ENCODE assay signal across 17 cellular contexts in the genomic region with DNA sequence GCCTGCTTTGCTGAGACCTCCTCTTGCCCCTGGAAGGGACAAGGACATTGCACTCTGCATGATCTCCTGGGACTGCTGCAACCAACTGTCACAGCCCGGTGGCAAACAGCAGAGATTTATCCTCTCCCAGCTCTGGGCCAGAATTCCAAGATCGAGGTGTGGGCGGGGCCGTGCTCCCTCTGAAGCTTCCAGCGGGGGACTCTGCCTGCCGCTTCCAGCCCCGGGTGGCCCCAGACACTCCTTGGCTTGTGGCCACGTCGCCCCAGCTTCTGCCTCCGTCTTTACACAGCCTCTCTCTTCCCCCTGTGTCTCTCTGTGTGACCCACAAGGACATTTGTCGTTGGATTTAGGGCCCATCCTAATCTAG.
A peak's percentile ranks its signal among the peaks of the same experiment; 100 is the strongest.
DNase-seq lines count a peak whose midpoint lies in the region; ATAC-seq and TF ChIP-seq lines count a peak whose summit lies in the region.
"Had no signal": no experiment of that assay in that cellular context is flagged by ENCODE, and none has a peak within 500 bp of the region (broad histone marks: within the 10 kb centered on the region; RNA-seq: fewer than 3 reads in every experiment).

No MANE protein-coding gene starts in this region.

- H3K4me1 ChIP-seq in HEK293 (ENCODE audit: control insufficient read depth, insufficient read depth, low read length) (peaks cover 5% of the 10 kb centered on the region; the same call in 1 of the 2 replicates), right cardiac atrium (ENCODE audit: control insufficient read depth, insufficient read depth, low read length) (peaks cover 5% of the 10 kb centered on the region)

- no peak overlapping the region for H3K4me3 Mint-ChIP-seq in stimulated activated effector memory CD8-positive, alpha-beta T cell treated with anti-CD3 and anti-CD28 coated beads, Interleukin-12 subunit alpha, Interleukin-12 subunit beta, amount 100 ng/mL, for 72 hours
- H3K4me3 Mint-ChIP-seq: activated CD4-positive, alpha-beta T cell treated with anti-CD3 and anti-CD28 coated beads, Interleukin-2, amount 10 ng/mL, durations not matched to agents 24 days and 14 days; stimulated activated naive CD8-positive, alpha-beta T cell treated with anti-CD3 and anti-CD28 coated beads, Interleukin-15, amount 100 ng/mL, for 72 hours had no signal

- H3K27me3 ChIP-seq in right cardiac atrium (ENCODE audit: control insufficient read depth, insufficient read depth): no peaks in the 10 kb centered on the region
- H3K27me3 ChIP-seq: neutrophil had no signal

- H3K4me1 Mint-ChIP-seq in stimulated activated effector memory CD8-positive, alpha-beta T cell treated with anti-CD3 and anti-CD28 coated beads, Interleukin-12 subunit alpha, Interleukin-12 subunit beta, amount 100 ng/mL, for 72 hours: no peaks in the 10 kb centered on the region
- H3K4me1 Mint-ChIP-seq: activated CD4-positive, alpha-beta T cell treated with anti-CD3 and anti-CD28 coated beads, Interleukin-2, amount 10 ng/mL, durations not matched to agents 24 days and 14 days had no signal

- H3K27ac ChIP-seq in HEK293 (ENCODE audit: extremely low read depth, low read depth, low read length) (no peak overlapping the region), RWPE1 (peak overlapping the region; percentile 83), right cardiac atrium (ENCODE audit: low read length) (no peak overlapping the region)
- H3K27ac ChIP-seq: neutrophil had no signal

- 59% methylated on average over 11 of the region's 11 CpGs for WGBS in right cardiac atrium

- no peaks in the 10 kb centered on the region for H3K36me3 ChIP-seq in HEK293 (ENCODE audit: control insufficient read depth in 2 of 2, insufficient read depth in 1 of 2, low read length in 2 of 2)
- H3K36me3 ChIP-seq: neutrophil had no signal

- H3K9me3 ChIP-seq in HEK293 (ENCODE audit: control insufficient read depth, insufficient read depth, low read depth, low read length) (no peaks in the 10 kb centered on the region), right cardiac atrium (ENCODE audit: control insufficient read depth, low read length) (no peaks in the 10 kb centered on the region)
- H3K9me3 ChIP-seq: neutrophil had no signal

- peaks cover 5% of the 10 kb centered on the region for H3K36me3 Mint-ChIP-seq in stimulated activated effector memory CD8-positive, alpha-beta T cell treated with anti-CD3 and anti-CD28 coated beads, Interleukin-12 subunit alpha, Interleukin-12 subunit beta, amount 100 ng/mL, for 72 hours

- POLR2A ChIA-PET in HEK293 (lab: Yijun Ruan, JAX): interaction anchor here (0.6 to 3.1 kb wide), 2 partner anchors 26 to 193 kb away, joined by 6 to 17 read pairs; no protein-coding TSS in a partner anchor
- POLR2A ChIA-PET in RWPE1 (lab: Yijun Ruan, JAX; ENCODE audit: low non-redundant PET): no interaction called here

- H3K9me3 Mint-ChIP-seq in stimulated activated effector memory CD8-positive, alpha-beta T cell treated with anti-CD3 and anti-CD28 coated beads, Interleukin-12 subunit alpha, Interleukin-12 subunit beta, amount 100 ng/mL, for 72 hours: no peaks in the 10 kb centered on the region

- DNase-seq in RWPE1 (ENCODE audit: low spot score) (no peak), right cardiac atrium (peak in 2 of 3 donors; percentile 58 to 64)
- no peak for DNase-seq in stimulated activated effector memory CD8-positive, alpha-beta T cell treated with anti-CD3 and anti-CD28 coated beads, Interleukin-12 subunit alpha, Interleukin-12 subunit beta, amount 100 ng/mL, for 72 hours (ENCODE audit: low spot score in 2 of 2)
- DNase-seq in activated CD8-positive, alpha-beta memory T cell treated with anti-CD3 and anti-CD28 coated beads, Interleukin-2, amount 50 U/mL, for 48 hours: no peak
- DNase-seq in activated CD4-positive, alpha-beta T cell treated with anti-CD3 and anti-CD28 coated beads, Interleukin-2, amount 50 U/mL, for 4 hours: no peak
- DNase-seq: activated CD4-positive, alpha-beta T cell treated with anti-CD3 and anti-CD28 coated beads, Interleukin-2, amount 10 ng/mL, durations not matched to agents 24 days and 14 days; activated naive CD4-positive, alpha-beta T cell; aorta; HCEC 1CT; KG1; mesendoderm; NCI-H774; stimulated activated naive CD8-positive, alpha-beta T cell treated with anti-CD3 and anti-CD28 coated beads, Interleukin-15, amount 100 ng/mL, for 72 hours had no signal

- TF ChIP-seq CTCF in HEK293 (tag by site-specific recombination; IDR thresholded peaks at IDR 0.05): no peak
- TF ChIP-seq CTCF in RWPE1 (conservative IDR thresholded peaks at IDR 0.05; ENCODE audit: low read depth): no peak

- H3K27ac Mint-ChIP-seq in stimulated activated effector memory CD8-positive, alpha-beta T cell treated with anti-CD3 and anti-CD28 coated beads, Interleukin-12 subunit alpha, Interleukin-12 subunit beta, amount 100 ng/mL, for 72 hours: peak overlapping the region; percentile 40
- H3K27ac Mint-ChIP-seq: activated CD4-positive, alpha-beta T cell treated with anti-CD3 and anti-CD28 coated beads, Interleukin-2, amount 10 ng/mL, durations not matched to agents 24 days and 14 days; stimulated activated naive CD8-positive, alpha-beta T cell treated with anti-CD3 and anti-CD28 coated beads, Interleukin-15, amount 100 ng/mL, for 72 hours had no signal

- CTCF ChIA-PET in HEK293 (lab: Yijun Ruan, JAX) (interaction anchor here (0.6 to 3.3 kb wide), 3 partner anchors 30 to 282 kb away, joined by 3 to 26 read pairs (median 4); no protein-coding TSS in a partner anchor), RWPE1 (lab: Yijun Ruan, JAX) (interaction anchor here (0.6 to 1.7 kb wide), 3 partner anchors 10 to 30 kb away, joined by 3 to 7 read pairs (median 4); no protein-coding TSS in a partner anchor)

- ATAC-seq in right cardiac atrium (no peak), GM18498 (IDR thresholded peaks at IDR 0.05; ENCODE audit: unreplicated experiment) (no peak)
- ATAC-seq in stimulated activated effector memory CD8-positive, alpha-beta T cell treated with anti-CD3 and anti-CD28 coated beads, Interleukin-12 subunit alpha, Interleukin-12 subunit beta, amount 100 ng/mL, for 72 hours: no peak
- ATAC-seq: Panc1; stimulated activated naive CD8-positive, alpha-beta T cell treated with anti-CD3 and anti-CD28 coated beads, Interleukin-15, amount 100 ng/mL, for 72 hours had no signal

- intact Hi-C loops in right cardiac atrium (cut with DNase I): no loop called here

- H3K4me3 ChIP-seq in HEK293 (ENCODE audit: low read depth, low read length) (no peak overlapping the region), right cardiac atrium (ENCODE audit: low read length) (no peak overlapping the region)

TF ChIP-seq in HEK293, 187 proteins besides CTCF, POLR2A, EP300 and RAD21:
- TF ChIP-seq ZIC2 (tag by site-specific recombination; IDR thresholded peaks at IDR 0.05): peak; percentile 65
- no peak for TF ChIP-seq ZNF37A (tag by site-specific recombination; IDR thresholded peaks at IDR 0.05)
- TF ChIP-seq ZFHX2 (tag by site-specific recombination; conservative IDR thresholded peaks at IDR 0.05): 0 out of 2 replicates have a peak, but pooled peaks have one; percentile 18
- TF ChIP-seq EGR2 (tag by site-specific recombination; IDR thresholded peaks at IDR 0.05; ENCODE audit: low read depth): 0 out of 2 replicates have a peak, but pooled peaks have one; percentile 8

Comparison
In these comparisons a context has a peak if more than half of its experiments do, and no peak if none do; other contexts are left out.
1. DNase-seq: peak in right cardiac atrium (2 of 3); none in RWPE1 (single experiment), stimulated activated effector memory CD8-positive, alpha-beta T cell treated with anti-CD3 and anti-CD28 coated beads, Interleukin-12 subunit alpha, Interleukin-12 subunit beta, amount 100 ng/mL, for 72 hours (0 of 2), activated CD8-positive, alpha-beta memory T cell treated with anti-CD3 and anti-CD28 coated beads, Interleukin-2, amount 50 U/mL, for 48 hours (single experiment) and activated CD4-positive, alpha-beta T cell treated with anti-CD3 and anti-CD28 coated beads, Interleukin-2, amount 50 U/mL, for 4 hours (0 of 2).